ENCODE assay signal across 1 cellular context in genomic region chr9:3906437-3907213, GRCh38.
A peak's percentile ranks its signal among the peaks of the same experiment; 100 is the strongest.
TF ChIP-seq lines count a peak whose summit lies in the region.

No MANE protein-coding gene starts in this region.

TF ChIP-seq in HCT116, 20 proteins besides CTCF, POLR2A, EP300 and RAD21 (continued from another document):
- peak; percentile 60 for TF ChIP-seq FOSL1 (IDR thresholded peaks at IDR 0.05; ENCODE audit: low read depth)
TF ChIP-seq in HCT116: peak in this region for 4.
